9 cellular contexts compared by ENCODE assay signal in genomic region chr16:69340095-69340644, GRCh38. TPM values are rescaled to one million over a fixed set of nuclear protein-coding genes. Genes with fewer than 3 reads are reported as not detected.
A peak's percentile ranks its signal among the peaks of the same experiment; 100 is the strongest.
DNase-seq lines count a peak whose midpoint lies in the region; ATAC-seq lines count a peak whose summit lies in the region.
"Had no signal": no experiment of that assay in that cellular context is flagged by ENCODE, and none has a peak within 500 bp of the region (broad histone marks: within the 10 kb centered on the region; RNA-seq: fewer than 3 reads in every experiment).

No MANE protein-coding gene starts in this region.

- peak overlapping the region; percentile 91 for H3K27ac ChIP-seq in substantia nigra (ENCODE audit: low read depth, low read length, poor library complexity, severe bottlenecking)

- DNase-seq in stimulated activated CD4-positive, alpha-beta T cell treated with anti-CD3 and anti-CD28 coated beads, Interleukin-15, amount 100 ng/mL, for 24 hours: peak; percentile 62
- DNase-seq in stimulated activated CD4-positive, alpha-beta T cell treated with anti-CD3 and anti-CD28 coated beads, Interleukin-12 subunit alpha, Interleukin-12 subunit beta, amount 100 ng/mL, for 4 hours: no peak
- DNase-seq in activated naive CD8-positive, alpha-beta T cell treated with anti-CD3 and anti-CD28 coated beads, Interleukin-2, amount 50 U/mL, for 24 hours: peak; percentile 40
- no peak for DNase-seq in left colon
- DNase-seq in substantia nigra (lab: John Stamatoyannopoulos, UW): peak in 1 of 49 donors; percentile 13
- DNase-seq in Kasumi-1 (lab: John Stamatoyannopoulos, UW): no peak

- peak overlapping the region; percentile 99 for H3K4me3 Mint-ChIP-seq in activated naive CD8-positive, alpha-beta T cell treated with anti-CD3 and anti-CD28 coated beads, Interleukin-2, amount 50 U/mL, for 24 hours

- no peak for ATAC-seq in activated naive CD8-positive, alpha-beta T cell treated with anti-CD3 and anti-CD28 coated beads, Interleukin-2, amount 50 U/mL, for 24 hours
- ATAC-seq in left colon (peak; percentile 4), GM19463 (IDR thresholded peaks at IDR 0.05; ENCODE audit: unreplicated experiment) (no peak), GM19455 (IDR thresholded peaks at IDR 0.05; ENCODE audit: unreplicated experiment) (no peak)

- peaks cover 43% of the 10 kb centered on the region for H3K4me1 Mint-ChIP-seq in activated naive CD8-positive, alpha-beta T cell treated with anti-CD3 and anti-CD28 coated beads, Interleukin-2, amount 50 U/mL, for 24 hours

- H3K27ac Mint-ChIP-seq in activated naive CD8-positive, alpha-beta T cell treated with anti-CD3 and anti-CD28 coated beads, Interleukin-2, amount 50 U/mL, for 24 hours: peak overlapping the region; percentile 100

- H3K36me3 Mint-ChIP-seq in activated naive CD8-positive, alpha-beta T cell treated with anti-CD3 and anti-CD28 coated beads, Interleukin-2, amount 50 U/mL, for 24 hours (ENCODE audit: low read depth): peaks cover 47% of the 10 kb centered on the region

- no peaks in the 10 kb centered on the region for H3K9me3 Mint-ChIP-seq in activated naive CD8-positive, alpha-beta T cell treated with anti-CD3 and anti-CD28 coated beads, Interleukin-2, amount 50 U/mL, for 24 hours

- H3K27me3 Mint-ChIP-seq in activated naive CD8-positive, alpha-beta T cell treated with anti-CD3 and anti-CD28 coated beads, Interleukin-2, amount 50 U/mL, for 24 hours: no peaks in the 10 kb centered on the region

- intact Hi-C loops in left colon (cut with DNase I, micrococcal nuclease): no loop called here

RNA-seq across cellular contexts. Expression of gene NIP7, which starts 0.6 kb away (rescaled TPM):
- total RNA-seq in left colon: 10 to 100 TPM; 19.0 to 22.1 TPM

RNA-seq across cellular contexts. Expression of gene COG8, which starts 0.8 kb away (rescaled TPM):
- total RNA-seq in left colon: 10 to 100 TPM; 31.7 to 36.6 TPM

RNA-seq across cellular contexts. Expression of gene PDF, which starts 9.8 kb away (rescaled TPM):
- 10 to 100 TPM; 10.1 to 20.5 TPM for total RNA-seq in left colon

RNA-seq across cellular contexts. Expression of gene TMED6, which starts 11.4 kb away (rescaled TPM):
- 1 to 10 TPM; 2.5 to 9.4 TPM for total RNA-seq in left colon
- total RNA-seq: renal cortical epithelial cell had no signal

RNA-seq across cellular contexts. Expression of gene VPS4A, which starts 29.0 kb away (rescaled TPM):
- total RNA-seq in left colon: 10 to 100 TPM; 34.1 to 34.3 TPM

Comparison
In these comparisons a context has a peak if more than half of its experiments do, and no peak if none do; other contexts are left out.
1. DNase-seq: peak in stimulated activated CD4-positive, alpha-beta T cell treated with anti-CD3 and anti-CD28 coated beads, Interleukin-15, amount 100 ng/mL, for 24 hours (single experiment) and activated naive CD8-positive, alpha-beta T cell treated with anti-CD3 and anti-CD28 coated beads, Interleukin-2, amount 50 U/mL, for 24 hours (single experiment); none in stimulated activated CD4-positive, alpha-beta T cell treated with anti-CD3 and anti-CD28 coated beads, Interleukin-12 subunit alpha, Interleukin-12 subunit beta, amount 100 ng/mL, for 4 hours (single experiment), left colon (0 of 2) and Kasumi-1 (0 of 2).